Comparison of ENCODE assay signal across 8 cellular contexts in the genomic region with DNA sequence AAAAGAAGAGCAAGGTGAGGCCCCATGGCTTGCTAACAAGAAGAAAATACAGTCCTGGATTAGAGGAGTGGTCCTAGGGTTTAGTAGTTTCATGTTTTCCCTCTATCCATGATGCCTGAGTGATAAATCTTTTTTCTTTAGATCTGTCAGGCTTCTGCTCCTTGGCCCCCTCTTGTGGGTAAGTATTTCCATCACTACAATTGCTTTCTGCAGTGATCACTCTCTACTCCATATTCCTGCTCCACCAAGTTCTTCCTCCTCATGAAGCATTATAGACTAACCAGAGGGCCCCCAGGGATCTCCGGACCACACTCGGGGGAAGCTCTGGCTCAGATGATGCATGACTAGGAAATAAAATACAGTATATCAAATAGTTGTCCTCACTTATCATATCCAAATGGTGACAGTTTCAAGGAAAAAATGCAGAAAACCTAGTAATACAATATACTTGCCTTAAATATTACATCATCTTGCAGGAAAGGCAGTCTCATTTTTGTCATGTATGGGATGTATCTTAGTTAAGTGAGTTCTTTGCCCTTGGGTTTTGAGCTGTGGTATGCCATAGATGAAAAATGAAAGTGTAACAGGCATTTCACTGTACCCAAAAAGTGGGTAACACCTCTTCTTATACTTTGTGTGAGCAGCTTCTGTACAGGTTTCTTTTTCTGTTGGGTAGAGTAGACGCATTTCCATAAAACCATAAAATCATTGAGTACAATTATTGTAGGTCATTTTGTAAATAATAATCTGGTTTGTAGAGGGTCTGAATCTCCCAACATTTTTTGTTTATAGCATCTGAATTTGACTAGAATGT.
A peak's percentile ranks its signal among the peaks of the same experiment; 100 is the strongest.
DNase-seq lines count a peak whose midpoint lies in the region; ATAC-seq and TF ChIP-seq lines count a peak whose summit lies in the region.

No MANE protein-coding gene starts in this region.

- no peaks in the 10 kb centered on the region for H3K4me1 Mint-ChIP-seq in activated CD4-positive, alpha-beta T cell treated with anti-CD3 and anti-CD28 coated beads, Interleukin-2, amount 10 ng/mL, durations not matched to agents 7 days and 5 days

- H3K9me3 ChIP-seq in NT2/D1 (ENCODE audit: insufficient read depth, low read length) = no peaks in the 10 kb centered on the region
- H3K9me3 ChIP-seq in fibroblast of lung (ENCODE audit: control insufficient read depth, insufficient read depth, low read depth, low read length) = no peaks in the 10 kb centered on the region
- no peaks in the 10 kb centered on the region for H3K9me3 ChIP-seq in upper lobe of left lung

- no peaks in the 10 kb centered on the region for H4K20me1 ChIP-seq in fibroblast of lung (ENCODE audit: control insufficient read depth, extremely low read depth, insufficient read depth, low read length)

- no peaks in the 10 kb centered on the region for H3K36me3 ChIP-seq in NT2/D1 (ENCODE audit: insufficient read depth, insufficient read length, low read length)
- no peaks in the 10 kb centered on the region for H3K36me3 ChIP-seq in fibroblast of lung (ENCODE audit: control insufficient read depth, insufficient read depth, low read length)
- H3K36me3 ChIP-seq in upper lobe of left lung = no peaks in the 10 kb centered on the region

- no peaks in the 10 kb centered on the region for H3K36me3 Mint-ChIP-seq in activated CD4-positive, alpha-beta T cell treated with anti-CD3 and anti-CD28 coated beads, Interleukin-2, amount 10 ng/mL, durations not matched to agents 7 days and 5 days (ENCODE audit: low read depth)

- ATAC-seq in upper lobe of left lung (ENCODE audit: low FRiP score in 2 of 2) = no peak

- H3K4me3 ChIP-seq in NT2/D1 (ENCODE audit: insufficient read length, low read depth) = no peak overlapping the region
- H3K4me3 ChIP-seq in fibroblast of lung (replicated peaks in 1 of 4; ENCODE audit: control extremely low read depth in 1 of 4, insufficient read depth in 1 of 4, low read depth in 3 of 4, low read length in 4 of 4) = no peak overlapping the region
- no peak overlapping the region for H3K4me3 ChIP-seq in upper lobe of left lung

- no peak for TF ChIP-seq EP300 in upper lobe of left lung (IDR thresholded peaks at IDR 0.05)

- no peak overlapping the region for H3K27ac Mint-ChIP-seq in activated CD4-positive, alpha-beta T cell treated with anti-CD3 and anti-CD28 coated beads, Interleukin-2, amount 10 ng/mL, durations not matched to agents 7 days and 5 days

- TF ChIP-seq POLR2A in upper lobe of left lung (IDR thresholded peaks at IDR 0.05) = no peak

- H3K9ac ChIP-seq in NT2/D1 (ENCODE audit: insufficient read length, low read depth) (no peak overlapping the region), fibroblast of lung (ENCODE audit: insufficient read depth, low read length) (no peak overlapping the region)

- H3K4me3 Mint-ChIP-seq in activated CD4-positive, alpha-beta T cell treated with anti-CD3 and anti-CD28 coated beads, Interleukin-2, amount 10 ng/mL, durations not matched to agents 7 days and 5 days = no peak overlapping the region

- no peaks in the 10 kb centered on the region for H3K79me2 ChIP-seq in fibroblast of lung (ENCODE audit: control insufficient read depth, insufficient read depth, low read length)

- DNase-seq in SIG-M5 treated with dmso at 0.1 percent for 504 hours (lab: John Stamatoyannopoulos, UW; ENCODE audit: unreplicated experiment) (peak; percentile 4), SIG-M5 (lab: John Stamatoyannopoulos, UW) (no peak), NT2/D1 (ENCODE audit: low read depth, low spot score) (peak; percentile 8), fibroblast of lung (ENCODE audit: low read depth in 2 of 2) (peak; percentile 23 to 41), superior temporal gyrus (ENCODE audit: extremely low spot score) (peak; percentile 49), upper lobe of left lung (no peak)
- no peak for DNase-seq in activated CD4-positive, alpha-beta T cell treated with anti-CD3 and anti-CD28 coated beads, Interleukin-2, amount 10 ng/mL, durations not matched to agents 7 days and 5 days
- no peak for DNase-seq in stimulated activated CD4-positive, alpha-beta T cell treated with anti-CD3 and anti-CD28 coated beads, Interleukin-4, amount 100 ng/mL, for 1 hour

- POLR2A ChIA-PET in activated CD4-positive, alpha-beta T cell treated with anti-CD3 and anti-CD28 coated beads, Interleukin-2, amount 10 ng/mL, durations not matched to agents 7 days and 5 days (lab: Charles Lee) = no interaction called here

- 77 to 85% methylated on average over 3 of the region's 3 CpGs for WGBS in upper lobe of left lung, 2 donors

- H3K27me3 ChIP-seq in NT2/D1 (ENCODE audit: insufficient read depth, insufficient read length) (no peaks in the 10 kb centered on the region), fibroblast of lung (ENCODE audit: control insufficient read depth, insufficient read depth, low read length) (no peaks in the 10 kb centered on the region), upper lobe of left lung (no peaks in the 10 kb centered on the region)

- H2AFZ ChIP-seq in fibroblast of lung (ENCODE audit: low read length) = no peak overlapping the region

- CTCF ChIA-PET in activated CD4-positive, alpha-beta T cell treated with anti-CD3 and anti-CD28 coated beads, Interleukin-2, amount 10 ng/mL, durations not matched to agents 7 days and 5 days (lab: Charles Lee) = interaction anchor here (0.5 kb wide), 1 partner anchor 179 kb away, joined by 3 read pairs; no protein-coding TSS in a partner anchor

- no peak overlapping the region for H3K4me2 ChIP-seq in fibroblast of lung (ENCODE audit: extremely low read depth, insufficient read depth, low read length)

- H3K27me3 Mint-ChIP-seq in activated CD4-positive, alpha-beta T cell treated with anti-CD3 and anti-CD28 coated beads, Interleukin-2, amount 10 ng/mL, durations not matched to agents 7 days and 5 days = peaks cover 6% of the 10 kb centered on the region

- no peak overlapping the region for H3K27ac ChIP-seq in fibroblast of lung (ENCODE audit: insufficient read depth, low read length)
- H3K27ac ChIP-seq in upper lobe of left lung = no peak overlapping the region

- H3K9me3 Mint-ChIP-seq in activated CD4-positive, alpha-beta T cell treated with anti-CD3 and anti-CD28 coated beads, Interleukin-2, amount 10 ng/mL, durations not matched to agents 7 days and 5 days = no peaks in the 10 kb centered on the region

- TF ChIP-seq CTCF in fibroblast of lung (conservative IDR thresholded peaks at IDR 0.05 in 1 of 2, IDR thresholded peaks at IDR 0.05 in 1 of 2; ENCODE audit: low read depth in 1 of 2, low read length in 2 of 2) (peak; percentile 52 to 68), upper lobe of left lung (IDR thresholded peaks at IDR 0.05) (no peak)

- H3K4me1 ChIP-seq in NT2/D1 (ENCODE audit: insufficient read depth, insufficient read length) (no peaks in the 10 kb centered on the region), fibroblast of lung (ENCODE audit: control insufficient read depth, extremely low read depth, insufficient read depth, low read length) (no peaks in the 10 kb centered on the region), upper lobe of left lung (no peaks in the 10 kb centered on the region)

Comparison
In these comparisons a context has a peak if more than half of its experiments do, and no peak if none do; other contexts are left out.
1. DNase-seq: peak in SIG-M5 treated with dmso at 0.1 percent for 504 hours (single experiment), NT2/D1 (single experiment), fibroblast of lung (2 of 2) and superior temporal gyrus (single experiment); none in SIG-M5 (single experiment), activated CD4-positive, alpha-beta T cell treated with anti-CD3 and anti-CD28 coated beads, Interleukin-2, amount 10 ng/mL, durations not matched to agents 7 days and 5 days (single experiment), upper lobe of left lung (0 of 2) and stimulated activated CD4-positive, alpha-beta T cell treated with anti-CD3 and anti-CD28 coated beads, Interleukin-4, amount 100 ng/mL, for 1 hour (single experiment).
2. CTCF ChIP-seq: peak in fibroblast of lung (2 of 2); none in upper lobe of left lung (0 of 6).